In the genomic region with DNA sequence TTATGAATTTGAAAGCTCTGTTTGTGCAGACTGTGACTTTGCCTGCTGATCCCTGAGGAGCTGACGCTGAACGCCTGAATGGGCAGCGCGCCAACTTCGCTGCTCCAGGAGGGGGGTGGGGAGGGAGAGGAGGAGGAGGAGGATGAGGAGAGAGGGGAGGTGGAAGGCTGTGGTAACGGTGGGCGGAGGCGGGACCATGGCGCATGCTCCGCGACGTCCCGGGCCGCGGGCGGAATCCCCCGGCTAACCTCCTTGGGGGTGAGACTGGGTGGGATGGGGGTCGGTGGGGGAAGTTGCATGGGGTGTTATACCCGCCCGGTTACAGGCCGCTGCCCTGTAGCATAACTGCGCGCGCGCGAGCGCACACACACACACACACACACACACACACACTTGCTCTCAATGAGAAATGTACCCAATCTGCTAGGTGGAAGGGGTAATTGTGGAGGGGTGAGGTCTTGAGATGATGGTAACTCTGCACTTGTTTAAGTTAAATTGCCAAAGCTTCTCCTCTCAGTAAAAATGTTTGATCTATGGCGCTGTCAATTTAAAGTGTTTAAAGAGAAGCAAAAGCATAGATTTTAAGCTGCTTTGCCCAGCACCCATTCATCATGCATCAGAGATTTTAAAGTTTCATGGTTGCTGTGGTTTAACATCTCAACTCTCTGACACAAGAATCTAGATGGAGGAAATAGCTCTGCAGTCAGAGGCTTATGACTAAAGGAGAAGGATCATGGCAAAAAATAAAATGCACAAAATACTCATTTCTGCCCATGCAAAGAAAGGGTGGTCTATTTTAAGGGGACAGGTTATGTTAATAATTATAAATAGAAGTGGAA, we compare ENCODE assay signal across 1 cellular context.
TF ChIP-seq lines count a peak whose summit lies in the region.

No MANE protein-coding gene starts in this region.

TF ChIP-seq in HEK293, 187 proteins besides CTCF, POLR2A, EP300 and RAD21 (continued from another document and continues in another):
- TF ChIP-seq, protein P1, sequence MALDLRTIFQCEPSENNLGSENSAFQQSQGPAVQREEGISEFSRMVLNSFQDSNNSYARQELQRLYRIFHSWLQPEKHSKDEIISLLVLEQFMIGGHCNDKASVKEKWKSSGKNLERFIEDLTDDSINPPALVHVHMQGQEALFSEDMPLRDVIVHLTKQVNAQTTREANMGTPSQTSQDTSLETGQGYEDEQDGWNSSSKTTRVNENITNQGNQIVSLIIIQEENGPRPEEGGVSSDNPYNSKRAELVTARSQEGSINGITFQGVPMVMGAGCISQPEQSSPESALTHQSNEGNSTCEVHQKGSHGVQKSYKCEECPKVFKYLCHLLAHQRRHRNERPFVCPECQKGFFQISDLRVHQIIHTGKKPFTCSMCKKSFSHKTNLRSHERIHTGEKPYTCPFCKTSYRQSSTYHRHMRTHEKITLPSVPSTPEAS (tag by site-specific recombination; IDR thresholded peaks at IDR 0.05) = peak; percentile 89
- TF ChIP-seq KLF16 (tag by site-specific recombination; IDR thresholded peaks at IDR 0.05) = no peak
- 0 out of 2 replicates have a peak, but pooled peaks have one; percentile 14 for TF ChIP-seq KLF7 (tag by site-specific recombination; IDR thresholded peaks at IDR 0.05; ENCODE audit: borderline replicate concordance)
- TF ChIP-seq OVOL3 (tag by site-specific recombination; IDR thresholded peaks at IDR 0.05) = peak; percentile 8
- TF ChIP-seq, protein P2, sequence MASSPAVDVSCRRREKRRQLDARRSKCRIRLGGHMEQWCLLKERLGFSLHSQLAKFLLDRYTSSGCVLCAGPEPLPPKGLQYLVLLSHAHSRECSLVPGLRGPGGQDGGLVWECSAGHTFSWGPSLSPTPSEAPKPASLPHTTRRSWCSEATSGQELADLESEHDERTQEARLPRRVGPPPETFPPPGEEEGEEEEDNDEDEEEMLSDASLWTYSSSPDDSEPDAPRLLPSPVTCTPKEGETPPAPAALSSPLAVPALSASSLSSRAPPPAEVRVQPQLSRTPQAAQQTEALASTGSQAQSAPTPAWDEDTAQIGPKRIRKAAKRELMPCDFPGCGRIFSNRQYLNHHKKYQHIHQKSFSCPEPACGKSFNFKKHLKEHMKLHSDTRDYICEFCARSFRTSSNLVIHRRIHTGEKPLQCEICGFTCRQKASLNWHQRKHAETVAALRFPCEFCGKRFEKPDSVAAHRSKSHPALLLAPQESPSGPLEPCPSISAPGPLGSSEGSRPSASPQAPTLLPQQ (tag by site-specific recombination; IDR thresholded peaks at IDR 0.05) = 0 out of 2 replicates have a peak, but pooled peaks have one; percentile 24
- TF ChIP-seq, protein P3, sequence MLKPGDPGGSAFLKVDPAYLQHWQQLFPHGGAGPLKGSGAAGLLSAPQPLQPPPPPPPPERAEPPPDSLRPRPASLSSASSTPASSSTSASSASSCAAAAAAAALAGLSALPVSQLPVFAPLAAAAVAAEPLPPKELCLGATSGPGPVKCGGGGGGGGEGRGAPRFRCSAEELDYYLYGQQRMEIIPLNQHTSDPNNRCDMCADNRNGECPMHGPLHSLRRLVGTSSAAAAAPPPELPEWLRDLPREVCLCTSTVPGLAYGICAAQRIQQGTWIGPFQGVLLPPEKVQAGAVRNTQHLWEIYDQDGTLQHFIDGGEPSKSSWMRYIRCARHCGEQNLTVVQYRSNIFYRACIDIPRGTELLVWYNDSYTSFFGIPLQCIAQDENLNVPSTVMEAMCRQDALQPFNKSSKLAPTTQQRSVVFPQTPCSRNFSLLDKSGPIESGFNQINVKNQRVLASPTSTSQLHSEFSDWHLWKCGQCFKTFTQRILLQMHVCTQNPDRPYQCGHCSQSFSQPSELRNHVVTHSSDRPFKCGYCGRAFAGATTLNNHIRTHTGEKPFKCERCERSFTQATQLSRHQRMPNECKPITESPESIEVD (tag by site-specific recombination; IDR thresholded peaks at IDR 0.05) = peak; percentile 90
- TF ChIP-seq, protein P4, sequence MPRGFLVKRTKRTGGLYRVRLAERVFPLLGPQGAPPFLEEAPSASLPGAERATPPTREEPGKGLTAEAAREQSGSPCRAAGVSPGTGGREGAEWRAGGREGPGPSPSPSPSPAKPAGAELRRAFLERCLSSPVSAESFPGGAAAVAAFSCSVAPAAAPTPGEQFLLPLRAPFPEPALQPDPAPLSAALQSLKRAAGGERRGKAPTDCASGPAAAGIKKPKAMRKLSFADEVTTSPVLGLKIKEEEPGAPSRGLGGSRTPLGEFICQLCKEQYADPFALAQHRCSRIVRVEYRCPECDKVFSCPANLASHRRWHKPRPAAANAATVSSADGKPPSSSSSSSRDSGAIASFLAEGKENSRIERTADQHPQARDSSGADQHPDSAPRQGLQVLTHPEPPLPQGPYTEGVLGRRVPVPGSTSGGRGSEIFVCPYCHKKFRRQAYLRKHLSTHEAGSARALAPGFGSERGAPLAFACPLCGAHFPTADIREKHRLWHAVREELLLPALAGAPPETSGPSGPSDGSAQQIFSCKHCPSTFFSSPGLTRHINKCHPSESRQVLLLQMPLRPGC (tag by site-specific recombination; IDR thresholded peaks at IDR 0.05) = no peak
- TF ChIP-seq ZNF341 (tag by site-specific recombination; IDR thresholded peaks at IDR 0.05; ENCODE audit: low read depth) = peak; percentile 96
- no peak for TF ChIP-seq ZNF138 (tag by site-specific recombination; IDR thresholded peaks at IDR 0.05; ENCODE audit: borderline replicate concordance)
- TF ChIP-seq ZXDB (tag by site-specific recombination; IDR thresholded peaks at IDR 0.05) = peak; percentile 55
- peak; percentile 43; the same call in 1 of the 2 replicates for TF ChIP-seq ZNF76 (tag by site-specific recombination; IDR thresholded peaks at IDR 0.05; ENCODE audit: borderline replicate concordance, low read depth)
- TF ChIP-seq ZBTB48 (tag by site-specific recombination; IDR thresholded peaks at IDR 0.05) = peak; percentile 68; the same call in 1 of the 2 replicates
- peak; percentile 65 for TF ChIP-seq SP3 (tag by site-specific recombination; IDR thresholded peaks at IDR 0.05)
- TF ChIP-seq WT1 (tag by site-specific recombination; IDR thresholded peaks at IDR 0.05) = peak; percentile 78; the same call in 1 of the 2 replicates
- TF ChIP-seq ZEB2 (tag by site-specific recombination; IDR thresholded peaks at IDR 0.05) = 0 out of 2 replicates have a peak, but pooled peaks have one; percentile 34
- TF ChIP-seq ZNF324 (tag by site-specific recombination; IDR thresholded peaks at IDR 0.05) = peak; percentile 47; the same call in 1 of the 2 replicates
- TF ChIP-seq, protein P5, sequence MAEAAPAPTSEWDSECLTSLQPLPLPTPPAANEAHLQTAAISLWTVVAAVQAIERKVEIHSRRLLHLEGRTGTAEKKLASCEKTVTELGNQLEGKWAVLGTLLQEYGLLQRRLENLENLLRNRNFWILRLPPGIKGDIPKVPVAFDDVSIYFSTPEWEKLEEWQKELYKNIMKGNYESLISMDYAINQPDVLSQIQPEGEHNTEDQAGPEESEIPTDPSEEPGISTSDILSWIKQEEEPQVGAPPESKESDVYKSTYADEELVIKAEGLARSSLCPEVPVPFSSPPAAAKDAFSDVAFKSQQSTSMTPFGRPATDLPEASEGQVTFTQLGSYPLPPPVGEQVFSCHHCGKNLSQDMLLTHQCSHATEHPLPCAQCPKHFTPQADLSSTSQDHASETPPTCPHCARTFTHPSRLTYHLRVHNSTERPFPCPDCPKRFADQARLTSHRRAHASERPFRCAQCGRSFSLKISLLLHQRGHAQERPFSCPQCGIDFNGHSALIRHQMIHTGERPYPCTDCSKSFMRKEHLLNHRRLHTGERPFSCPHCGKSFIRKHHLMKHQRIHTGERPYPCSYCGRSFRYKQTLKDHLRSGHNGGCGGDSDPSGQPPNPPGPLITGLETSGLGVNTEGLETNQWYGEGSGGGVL (tag by site-specific recombination; IDR thresholded peaks at IDR 0.05) = peak; percentile 100
- TF ChIP-seq, protein P6, sequence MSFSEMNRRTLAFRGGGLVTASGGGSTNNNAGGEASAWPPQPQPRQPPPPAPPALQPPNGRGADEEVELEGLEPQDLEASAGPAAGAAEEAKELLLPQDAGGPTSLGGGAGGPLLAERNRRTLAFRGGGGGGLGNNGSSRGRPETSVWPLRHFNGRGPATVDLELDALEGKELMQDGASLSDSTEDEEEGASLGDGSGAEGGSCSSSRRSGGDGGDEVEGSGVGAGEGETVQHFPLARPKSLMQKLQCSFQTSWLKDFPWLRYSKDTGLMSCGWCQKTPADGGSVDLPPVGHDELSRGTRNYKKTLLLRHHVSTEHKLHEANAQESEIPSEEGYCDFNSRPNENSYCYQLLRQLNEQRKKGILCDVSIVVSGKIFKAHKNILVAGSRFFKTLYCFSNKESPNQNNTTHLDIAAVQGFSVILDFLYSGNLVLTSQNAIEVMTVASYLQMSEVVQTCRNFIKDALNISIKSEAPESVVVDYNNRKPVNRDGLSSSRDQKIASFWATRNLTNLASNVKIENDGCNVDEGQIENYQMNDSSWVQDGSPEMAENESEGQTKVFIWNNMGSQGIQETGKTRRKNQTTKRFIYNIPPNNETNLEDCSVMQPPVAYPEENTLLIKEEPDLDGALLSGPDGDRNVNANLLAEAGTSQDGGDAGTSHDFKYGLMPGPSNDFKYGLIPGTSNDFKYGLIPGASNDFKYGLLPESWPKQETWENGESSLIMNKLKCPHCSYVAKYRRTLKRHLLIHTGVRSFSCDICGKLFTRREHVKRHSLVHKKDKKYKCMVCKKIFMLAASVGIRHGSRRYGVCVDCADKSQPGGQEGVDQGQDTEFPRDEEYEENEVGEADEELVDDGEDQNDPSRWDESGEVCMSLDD (tag by site-specific recombination; IDR thresholded peaks at IDR 0.05) = peak; percentile 74
- TF ChIP-seq ZNF510 (tag by site-specific recombination; IDR thresholded peaks at IDR 0.05; ENCODE audit: insufficient replicate concordance) = no peak
- TF ChIP-seq, protein P7, sequence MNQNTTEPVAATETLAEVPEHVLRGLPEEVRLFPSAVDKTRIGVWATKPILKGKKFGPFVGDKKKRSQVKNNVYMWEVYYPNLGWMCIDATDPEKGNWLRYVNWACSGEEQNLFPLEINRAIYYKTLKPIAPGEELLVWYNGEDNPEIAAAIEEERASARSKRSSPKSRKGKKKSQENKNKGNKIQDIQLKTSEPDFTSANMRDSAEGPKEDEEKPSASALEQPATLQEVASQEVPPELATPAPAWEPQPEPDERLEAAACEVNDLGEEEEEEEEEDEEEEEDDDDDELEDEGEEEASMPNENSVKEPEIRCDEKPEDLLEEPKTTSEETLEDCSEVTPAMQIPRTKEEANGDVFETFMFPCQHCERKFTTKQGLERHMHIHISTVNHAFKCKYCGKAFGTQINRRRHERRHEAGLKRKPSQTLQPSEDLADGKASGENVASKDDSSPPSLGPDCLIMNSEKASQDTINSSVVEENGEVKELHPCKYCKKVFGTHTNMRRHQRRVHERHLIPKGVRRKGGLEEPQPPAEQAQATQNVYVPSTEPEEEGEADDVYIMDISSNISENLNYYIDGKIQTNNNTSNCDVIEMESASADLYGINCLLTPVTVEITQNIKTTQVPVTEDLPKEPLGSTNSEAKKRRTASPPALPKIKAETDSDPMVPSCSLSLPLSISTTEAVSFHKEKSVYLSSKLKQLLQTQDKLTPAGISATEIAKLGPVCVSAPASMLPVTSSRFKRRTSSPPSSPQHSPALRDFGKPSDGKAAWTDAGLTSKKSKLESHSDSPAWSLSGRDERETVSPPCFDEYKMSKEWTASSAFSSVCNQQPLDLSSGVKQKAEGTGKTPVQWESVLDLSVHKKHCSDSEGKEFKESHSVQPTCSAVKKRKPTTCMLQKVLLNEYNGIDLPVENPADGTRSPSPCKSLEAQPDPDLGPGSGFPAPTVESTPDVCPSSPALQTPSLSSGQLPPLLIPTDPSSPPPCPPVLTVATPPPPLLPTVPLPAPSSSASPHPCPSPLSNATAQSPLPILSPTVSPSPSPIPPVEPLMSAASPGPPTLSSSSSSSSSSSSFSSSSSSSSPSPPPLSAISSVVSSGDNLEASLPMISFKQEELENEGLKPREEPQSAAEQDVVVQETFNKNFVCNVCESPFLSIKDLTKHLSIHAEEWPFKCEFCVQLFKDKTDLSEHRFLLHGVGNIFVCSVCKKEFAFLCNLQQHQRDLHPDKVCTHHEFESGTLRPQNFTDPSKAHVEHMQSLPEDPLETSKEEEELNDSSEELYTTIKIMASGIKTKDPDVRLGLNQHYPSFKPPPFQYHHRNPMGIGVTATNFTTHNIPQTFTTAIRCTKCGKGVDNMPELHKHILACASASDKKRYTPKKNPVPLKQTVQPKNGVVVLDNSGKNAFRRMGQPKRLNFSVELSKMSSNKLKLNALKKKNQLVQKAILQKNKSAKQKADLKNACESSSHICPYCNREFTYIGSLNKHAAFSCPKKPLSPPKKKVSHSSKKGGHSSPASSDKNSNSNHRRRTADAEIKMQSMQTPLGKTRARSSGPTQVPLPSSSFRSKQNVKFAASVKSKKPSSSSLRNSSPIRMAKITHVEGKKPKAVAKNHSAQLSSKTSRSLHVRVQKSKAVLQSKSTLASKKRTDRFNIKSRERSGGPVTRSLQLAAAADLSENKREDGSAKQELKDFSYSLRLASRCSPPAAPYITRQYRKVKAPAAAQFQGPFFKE (tag by site-specific recombination; IDR thresholded peaks at IDR 0.05; ENCODE audit: borderline replicate concordance) = no peak
- TF ChIP-seq ZNF677 (tag by site-specific recombination; IDR thresholded peaks at IDR 0.05) = no peak
- TF ChIP-seq RBAK (tag by site-specific recombination; IDR thresholded peaks at IDR 0.05) = no peak
- no peak for TF ChIP-seq ZNF473 (tag by site-specific recombination; IDR thresholded peaks at IDR 0.05)
- TF ChIP-seq ZNF248 (tag by site-specific recombination; IDR thresholded peaks at IDR 0.05) = no peak
- TF ChIP-seq ZNF596 (tag by site-specific recombination; IDR thresholded peaks at IDR 0.05) = no peak
- TF ChIP-seq PRDM1 (tag by site-specific recombination; IDR thresholded peaks at IDR 0.05) = 0 out of 2 replicates have a peak, but pooled peaks have one; percentile 15
- 0 out of 2 replicates have a peak, but pooled peaks have one; percentile 21 for TF ChIP-seq ZNF664 (tag by site-specific recombination; IDR thresholded peaks at IDR 0.05)
- TF ChIP-seq ZNF777 (tag by site-specific recombination; IDR thresholded peaks at IDR 0.05; ENCODE audit: borderline replicate concordance) = no peak
- peak; percentile 66 for TF ChIP-seq ZBTB17 (tag by site-specific recombination; IDR thresholded peaks at IDR 0.05)
- TF ChIP-seq ZNF501 (tag by site-specific recombination; IDR thresholded peaks at IDR 0.05) = peak; percentile 80; the same call in 1 of the 2 replicates
- no peak for TF ChIP-seq ZNF621 (tag by site-specific recombination; IDR thresholded peaks at IDR 0.05)
- 0 out of 2 replicates have a peak, but pooled peaks have one; percentile 38 for TF ChIP-seq ZNF843 (tag by site-specific recombination; IDR thresholded peaks at IDR 0.05)
- TF ChIP-seq, protein P8, sequence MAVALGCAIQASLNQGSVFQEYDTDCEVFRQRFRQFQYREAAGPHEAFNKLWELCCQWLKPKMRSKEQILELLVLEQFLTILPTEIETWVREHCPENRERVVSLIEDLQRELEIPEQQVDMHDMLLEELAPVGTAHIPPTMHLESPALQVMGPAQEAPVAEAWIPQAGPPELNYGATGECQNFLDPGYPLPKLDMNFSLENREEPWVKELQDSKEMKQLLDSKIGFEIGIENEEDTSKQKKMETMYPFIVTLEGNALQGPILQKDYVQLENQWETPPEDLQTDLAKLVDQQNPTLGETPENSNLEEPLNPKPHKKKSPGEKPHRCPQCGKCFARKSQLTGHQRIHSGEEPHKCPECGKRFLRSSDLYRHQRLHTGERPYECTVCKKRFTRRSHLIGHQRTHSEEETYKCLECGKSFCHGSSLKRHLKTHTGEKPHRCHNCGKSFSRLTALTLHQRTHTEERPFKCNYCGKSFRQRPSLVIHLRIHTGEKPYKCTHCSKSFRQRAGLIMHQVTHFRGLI (tag by site-specific recombination; IDR thresholded peaks at IDR 0.05) = no peak
- no peak for TF ChIP-seq ZNF416 (tag by site-specific recombination; IDR thresholded peaks at IDR 0.05)
- peak; percentile 97 for TF ChIP-seq GLIS2 (tag by site-specific recombination; IDR thresholded peaks at IDR 0.05)
